ENCODE assay signal across 8 cellular contexts in the genomic region with DNA sequence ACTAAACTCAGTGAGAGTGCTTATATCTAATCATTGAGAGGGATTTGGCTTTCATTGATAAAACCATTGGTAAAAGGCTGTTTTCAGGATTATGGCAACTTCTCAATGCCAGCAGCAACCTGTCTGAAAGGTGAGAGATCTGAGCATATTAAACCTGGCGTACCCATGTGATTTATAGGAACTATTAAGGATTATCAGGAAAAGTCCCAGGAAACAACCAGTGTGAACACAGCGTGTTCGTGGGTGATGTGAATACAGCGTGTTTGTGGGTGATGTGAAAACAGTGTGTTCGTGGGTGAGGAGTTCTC.
A peak's percentile ranks its signal among the peaks of the same experiment; 100 is the strongest.
DNase-seq lines count a peak whose midpoint lies in the region; ATAC-seq and TF ChIP-seq lines count a peak whose summit lies in the region.

No MANE protein-coding gene starts in this region.

- H3K9me3 ChIP-seq in neutrophil, result no peaks in the 10 kb centered on the region

- ATAC-seq in GM18499 (IDR thresholded peaks at IDR 0.05; ENCODE audit: insufficient read depth, unreplicated experiment), result peak; percentile 7
- peak; percentile 1 for ATAC-seq in HG03432 (IDR thresholded peaks at IDR 0.05; ENCODE audit: unreplicated experiment)
- ATAC-seq in HG02763 (IDR thresholded peaks at IDR 0.05; ENCODE audit: unreplicated experiment), result no peak

- H3K4me1 ChIP-seq in neutrophil (ENCODE audit: control insufficient read depth in 1 of 2, insufficient read depth in 1 of 2, low read depth in 1 of 2, low read length in 1 of 2), result peaks cover 26 to 29% of the 10 kb centered on the region in 2 experiments

- H3K4me3 ChIP-seq in choroid plexus epithelial cell (ENCODE audit: low read depth, low read length), result peak overlapping the region; percentile 67
- H3K4me3 ChIP-seq in neutrophil (ENCODE audit: low read depth in 1 of 2, low read length in 1 of 2), result peak overlapping the region; percentile 56 to 70

- DNase-seq in choroid plexus epithelial cell (ENCODE audit: low read depth) (no peak), NCI-H1105 treated with DMSO at 0.1 percent for 48 hours (lab: John Stamatoyannopoulos, UW) (no peak), HK-2 (ENCODE audit: unreplicated experiment) (no peak), NCI-H2081 treated with DMSO at 0.1 percent for 48 hours (lab: John Stamatoyannopoulos, UW) (no peak)

- TF ChIP-seq CTCF in choroid plexus epithelial cell (conservative IDR thresholded peaks at IDR 0.05; ENCODE audit: low read depth, low read length) (no peak), neutrophil (IDR thresholded peaks at IDR 0.05) (no peak)

- no peaks in the 10 kb centered on the region for H3K27me3 ChIP-seq in neutrophil

- no peaks in the 10 kb centered on the region for H3K36me3 ChIP-seq in neutrophil

- H3K27ac ChIP-seq in neutrophil, result peak overlapping the region; percentile 76
